In the genomic region with DNA sequence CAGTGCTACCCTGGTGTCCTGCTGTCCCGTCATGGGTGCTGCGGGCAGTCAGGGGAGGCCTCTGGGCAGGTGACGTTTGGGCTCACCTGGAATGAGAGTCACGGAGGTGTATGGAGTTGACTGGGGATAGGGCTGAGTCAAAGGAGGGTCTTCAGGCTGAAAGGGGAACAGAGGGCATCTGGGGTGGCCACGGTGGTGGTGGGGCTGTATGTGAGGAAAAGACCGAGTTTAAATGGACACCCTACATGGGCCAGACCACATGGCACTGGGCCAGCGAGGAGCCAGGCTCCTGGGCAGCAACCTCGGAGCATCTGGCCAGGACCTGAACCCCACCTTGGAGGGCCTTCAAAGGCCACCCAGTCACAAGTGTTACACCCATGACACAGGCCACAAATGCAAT, we compare ENCODE assay signal across 24 cellular contexts.
"Had no signal": no experiment of that assay in that cellular context is flagged by ENCODE, and none has a peak within 500 bp of the region (broad histone marks: within the 10 kb centered on the region; RNA-seq: fewer than 3 reads in every experiment).

No MANE protein-coding gene starts in this region.

- H3K4me3 ChIP-seq: adrenal gland, body of pancreas, esophagus squamous epithelium, left lung, mucosa of descending colon, ovary, upper lobe of right lung had no signal

- H3K4me3 Mint-ChIP-seq: activated naive CD8-positive, alpha-beta T cell treated with anti-CD3 and anti-CD28 coated beads for 36 hours; activated T-cell treated with anti-CD3 and anti-CD28 coated beads, Interleukin-2, amount 50 U/mL, for 72 hours; natural killer cell treated with Interleukin-12 subunit alpha and Interleukin-12 subunit beta and Interleukin-15 and Interleukin-18, amount 100 ng/mL, for 72 hours; stimulated activated naive CD8-positive, alpha-beta T cell treated with anti-CD3 and anti-CD28 coated beads, Interleukin-15, Interleukin-2, amounts not matched to agents 100 ng/mL and 50 ng/mL, for 24 hours had no signal

- H3K27me3 ChIP-seq: adrenal gland, body of pancreas, esophagus squamous epithelium, left lung, neutrophil, ovary, upper lobe of right lung had no signal

- H3K36me3 Mint-ChIP-seq: activated naive CD8-positive, alpha-beta T cell treated with anti-CD3 and anti-CD28 coated beads for 36 hours; natural killer cell treated with Interleukin-12 subunit alpha and Interleukin-12 subunit beta and Interleukin-15 and Interleukin-18, amount 100 ng/mL, for 72 hours had no signal

- H3K36me3 ChIP-seq: adrenal gland, ovary had no signal

- ATAC-seq: activated T-cell treated with anti-CD3 and anti-CD28 coated beads, Interleukin-2, amount 50 U/mL, for 72 hours; body of pancreas; left lung; mucosa of descending colon; natural killer cell treated with Interleukin-12 subunit alpha and Interleukin-12 subunit beta and Interleukin-15 and Interleukin-18, amount 100 ng/mL, for 72 hours; upper lobe of right lung had no signal

- DNase-seq: activated CD4-positive, alpha-beta T cell treated with anti-CD3 and anti-CD28 coated beads for 4 hours; activated CD4-positive, alpha-beta T cell treated with anti-CD3 and anti-CD28 coated beads, Interleukin-2, amount 50 U/mL, for 4 hours; activated naive CD4-positive, alpha-beta T cell; activated naive CD8-positive, alpha-beta T cell treated with anti-CD3 and anti-CD28 coated beads for 36 hours; activated T-cell treated with anti-CD3 and anti-CD28 coated beads for 4 hours; activated T-cell treated with anti-CD3 and anti-CD28 coated beads, Interleukin-2, amount 50 U/mL, for 72 hours; adrenal gland; aorta; body of pancreas; esophagus squamous epithelium; foreskin melanocyte; left lung; mucosa of descending colon; ovary; retina; stimulated activated CD4-positive, alpha-beta T cell treated with anti-CD3 and anti-CD28 coated beads, Interleukin-2, amount 100 ng/mL, for 48 hours; T-helper 9 cell; upper lobe of right lung had no signal

- H3K27ac ChIP-seq: adrenal gland, body of pancreas, epithelial cell of prostate, esophagus squamous epithelium, left lung, neutrophil, ovary, upper lobe of right lung, VCaP had no signal

- H3K27me3 Mint-ChIP-seq: activated naive CD8-positive, alpha-beta T cell treated with anti-CD3 and anti-CD28 coated beads for 36 hours; natural killer cell treated with Interleukin-12 subunit alpha and Interleukin-12 subunit beta and Interleukin-15 and Interleukin-18, amount 100 ng/mL, for 72 hours; progenitor cell of endocrine pancreas; stimulated activated naive CD8-positive, alpha-beta T cell treated with anti-CD3 and anti-CD28 coated beads, Interleukin-15, Interleukin-2, amounts not matched to agents 100 ng/mL and 50 ng/mL, for 24 hours had no signal

- H3K9me3 Mint-ChIP-seq: activated naive CD8-positive, alpha-beta T cell treated with anti-CD3 and anti-CD28 coated beads for 36 hours; activated T-cell treated with anti-CD3 and anti-CD28 coated beads, Interleukin-2, amount 50 U/mL, for 72 hours; natural killer cell treated with Interleukin-12 subunit alpha and Interleukin-12 subunit beta and Interleukin-15 and Interleukin-18, amount 100 ng/mL, for 72 hours; stimulated activated naive CD8-positive, alpha-beta T cell treated with anti-CD3 and anti-CD28 coated beads, Interleukin-15, Interleukin-2, amounts not matched to agents 100 ng/mL and 50 ng/mL, for 24 hours had no signal

- H3K9me3 ChIP-seq: adrenal gland, body of pancreas, esophagus squamous epithelium, left lung, mucosa of descending colon, neutrophil, ovary, upper lobe of right lung had no signal

- H3K27ac Mint-ChIP-seq: activated naive CD8-positive, alpha-beta T cell treated with anti-CD3 and anti-CD28 coated beads for 36 hours; activated T-cell treated with anti-CD3 and anti-CD28 coated beads, Interleukin-2, amount 50 U/mL, for 72 hours; natural killer cell treated with Interleukin-12 subunit alpha and Interleukin-12 subunit beta and Interleukin-15 and Interleukin-18, amount 100 ng/mL, for 72 hours; progenitor cell of endocrine pancreas; stimulated activated naive CD8-positive, alpha-beta T cell treated with anti-CD3 and anti-CD28 coated beads, Interleukin-15, Interleukin-2, amounts not matched to agents 100 ng/mL and 50 ng/mL, for 24 hours had no signal
